24 cellular contexts compared by ENCODE assay signal in the genomic region with DNA sequence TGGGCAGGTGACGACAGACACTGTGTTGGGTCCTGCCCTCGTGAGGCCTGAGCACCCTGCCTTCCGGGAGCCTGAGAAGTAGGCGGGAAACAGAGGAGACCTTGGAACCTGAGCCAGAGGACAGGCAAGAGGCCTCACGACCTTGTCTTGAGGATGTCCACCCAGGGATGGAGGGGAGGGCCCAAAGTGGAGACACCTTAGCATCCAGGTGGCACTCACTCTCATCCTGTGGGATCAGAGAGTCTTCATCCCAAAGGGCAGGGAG.
A peak's percentile ranks its signal among the peaks of the same experiment; 100 is the strongest.
DNase-seq lines count a peak whose midpoint lies in the region; ATAC-seq and FAIRE-seq lines count a peak whose summit lies in the region.
"Had no signal": no experiment of that assay in that cellular context is flagged by ENCODE, and none has a peak within 500 bp of the region (broad histone marks: within the 10 kb centered on the region; RNA-seq: fewer than 3 reads in every experiment).

No MANE protein-coding gene starts in this region.

- FAIRE-seq in HTR-8/SVneo (lab: Jason Lieb, UNC) = no peak
- FAIRE-seq: A549, D721Med, GM12891, GM19239, H1 had no signal

- ATAC-seq in left lobe of liver (no peak), HG03025 (IDR thresholded peaks at IDR 0.05; ENCODE audit: low FRiP score, unreplicated experiment) (no peak)
- ATAC-seq: A549, HCT116 had no signal

- intact Hi-C loops in posterior vena cava (cut with DNase I) = no loop called here

- DNase-seq in activated CD8-positive, alpha-beta memory T cell treated with anti-CD3 and anti-CD28 coated beads, Interleukin-2, amount 50 U/mL, for 48 hours = peak; percentile 22
- no peak for DNase-seq in activated CD8-positive, alpha-beta memory T cell treated with anti-CD3 and anti-CD28 coated beads, Interleukin-2, amount 50 U/mL, for 4 hours
- DNase-seq in left lobe of liver (ENCODE audit: low spot score) (peak; percentile 24), posterior vena cava (ENCODE audit: low spot score) (peak; percentile 66), HTR-8/SVneo (ENCODE audit: insufficient read length, low spot score) (no peak), DMS53 (lab: John Stamatoyannopoulos, UW) (no peak)
- DNase-seq: 8988T; ACHN; AML-193; BE2C; CD4-positive, alpha-beta T cell; CD8-positive, alpha-beta memory T cell; DMS 273 treated with DMSO at 0.1 percent for 48 hours; DMS79 treated with DMSO at 0.1 percent for 48 hours; GF-D8; GM23248; H7 had no signal

Comparison
In these comparisons a context has a peak if more than half of its experiments do, and no peak if none do; other contexts are left out.
1. DNase-seq: peak in activated CD8-positive, alpha-beta memory T cell treated with anti-CD3 and anti-CD28 coated beads, Interleukin-2, amount 50 U/mL, for 48 hours (single experiment), left lobe of liver (single experiment) and posterior vena cava (single experiment); none in activated CD8-positive, alpha-beta memory T cell treated with anti-CD3 and anti-CD28 coated beads, Interleukin-2, amount 50 U/mL, for 4 hours (single experiment), HTR-8/SVneo (single experiment) and DMS53 (single experiment).